ENCODE assay signal across 11 cellular contexts in genomic region chr5:95949810-95950209, GRCh38.
DNase-seq lines count a peak whose midpoint lies in the region; ATAC-seq and TF ChIP-seq lines count a peak whose summit lies in the region.
"Had no signal": no experiment of that assay in that cellular context is flagged by ENCODE, and none has a peak within 500 bp of the region (broad histone marks: within the 10 kb centered on the region; RNA-seq: fewer than 3 reads in every experiment).

No MANE protein-coding gene starts in this region.

- H3K27me3 ChIP-seq in MM.1S (replicated peaks; ENCODE audit: insufficient read depth, low read length), result no peaks in the 10 kb centered on the region
- H3K27me3 ChIP-seq: brain microvascular endothelial cell had no signal

- no peak overlapping the region for H2AFZ ChIP-seq in MM.1S (ENCODE audit: low read length)

- ATAC-seq in GM18502 (IDR thresholded peaks at IDR 0.05; ENCODE audit: poor library complexity, unreplicated experiment) (peak; percentile 67), GM19395 (IDR thresholded peaks at IDR 0.05; ENCODE audit: unreplicated experiment) (peak; percentile 85), HG02798 (IDR thresholded peaks at IDR 0.05; ENCODE audit: poor library complexity, unreplicated experiment) (peak; percentile 66)

- H3F3A ChIP-seq in MM.1S (ENCODE audit: insufficient read depth, low read length), result peaks cover 13% of the 10 kb centered on the region

- no peak overlapping the region for H3K4me3 ChIP-seq in MM.1S (ENCODE audit: low read length)
- H3K4me3 ChIP-seq: smooth muscle cell had no signal

- H3K9me3 ChIP-seq in MM.1S (replicated peaks; ENCODE audit: insufficient read depth, low read length), result no peaks in the 10 kb centered on the region

- DNase-seq in MM.1S (peak; percentile 81), NCI-H2196 (lab: John Stamatoyannopoulos, UW; ENCODE audit: unreplicated experiment) (no peak), RWPE1 (ENCODE audit: low spot score) (no peak), epidermal melanocyte (ENCODE audit: insufficient read length, low spot score) (no peak), medulla oblongata (ENCODE audit: extremely low spot score) (no peak)
- DNase-seq: brain microvascular endothelial cell, MV-4-11 had no signal

- POLR2A ChIA-PET in RWPE1 (lab: Yijun Ruan, JAX; ENCODE audit: low non-redundant PET), result no interaction called here

- TF ChIP-seq CTCF in MM.1S (IDR thresholded peaks at IDR 0.05; ENCODE audit: low read length) (no peak), RWPE1 (conservative IDR thresholded peaks at IDR 0.05; ENCODE audit: low read depth) (no peak)

- CTCF ChIA-PET in RWPE1 (lab: Yijun Ruan, JAX), result no interaction called here

- H3K36me3 ChIP-seq in MM.1S (replicated peaks; ENCODE audit: insufficient read depth, low read length), result no peaks in the 10 kb centered on the region
- H3K36me3 ChIP-seq: brain microvascular endothelial cell had no signal

- peaks cover 22% of the 10 kb centered on the region for H3K4me1 ChIP-seq in MM.1S (ENCODE audit: low read length)

- H3K27ac ChIP-seq in MM.1S (ENCODE audit: low read length) (peak overlapping the region; percentile 20; the same call in 1 of the 2 replicates), RWPE1 (no peak overlapping the region)
- H3K27ac ChIP-seq: brain microvascular endothelial cell had no signal

- no peak overlapping the region for H3K9ac ChIP-seq in MM.1S (ENCODE audit: low read length)

- peak overlapping the region; percentile 59 for H3K4me2 ChIP-seq in MM.1S (ENCODE audit: low read depth, low read length)
- H3K4me2 ChIP-seq: smooth muscle cell had no signal

- peaks cover 8% of the 10 kb centered on the region; the same call in 1 of the 2 replicates for H4K20me1 ChIP-seq in MM.1S (ENCODE audit: insufficient read depth, low read length)

- no peaks in the 10 kb centered on the region for H3K9me2 ChIP-seq in MM.1S (replicated peaks; ENCODE audit: insufficient read depth, low read length)

- H3K79me2 ChIP-seq in MM.1S (ENCODE audit: low read length), result peaks cover 85% of the 10 kb centered on the region
